In genomic region chr14:44010071-44010470, GRCh38 we compare ENCODE assay signal across 21 cellular contexts.
DNase-seq lines count a peak whose midpoint lies in the region; ATAC-seq and TF ChIP-seq lines count a peak whose summit lies in the region.
"Had no signal": no experiment of that assay in that cellular context is flagged by ENCODE, and none has a peak within 500 bp of the region (broad histone marks: within the 10 kb centered on the region; RNA-seq: fewer than 3 reads in every experiment).

No MANE protein-coding gene starts in this region.

- ATAC-seq in PC-3 = peak; percentile 51
- peak; percentile 54 for ATAC-seq in left lobe of liver
- ATAC-seq in right lobe of liver = peak; percentile 81 to 86 (median 84)
- no peak for ATAC-seq in HG03025 (IDR thresholded peaks at IDR 0.05; ENCODE audit: low FRiP score, unreplicated experiment)
- ATAC-seq in HG02588 (IDR thresholded peaks at IDR 0.05; ENCODE audit: unreplicated experiment) = no peak
- ATAC-seq: CD8-positive, alpha-beta T cell; GM12878 had no signal

- H3K4me2 ChIP-seq in Karpas-422 (ENCODE audit: low read depth, low read length, poor library complexity, severe bottlenecking) = no peak overlapping the region
- no peak overlapping the region for H3K4me2 ChIP-seq in PC-3 (ENCODE audit: low read length)
- H3K4me2 ChIP-seq: BLaER1 had no signal

- no peak overlapping the region for H3K4me3 ChIP-seq in Karpas-422 (ENCODE audit: low read length)
- no peak overlapping the region for H3K4me3 ChIP-seq in PC-3 (ENCODE audit: low read length)
- H3K4me3 ChIP-seq in right lobe of liver = peak overlapping the region in 2 of 3 donors; percentile 3 to 29
- H3K4me3 ChIP-seq: BLaER1, GM12878, GM23248 had no signal

- TF ChIP-seq CTCF in PC-3 (conservative IDR thresholded peaks at IDR 0.05; ENCODE audit: low read depth, low read length) (no peak), right lobe of liver (IDR thresholded peaks at IDR 0.05) (no peak)

- no peak overlapping the region for H3K27ac ChIP-seq in Karpas-422 (ENCODE audit: low read length)
- H3K27ac ChIP-seq in PC-3 (ENCODE audit: low read length) = no peak overlapping the region
- H3K27ac ChIP-seq in right lobe of liver = peak overlapping the region; percentile 49 to 81 (median 69)
- H3K27ac ChIP-seq: BLaER1, C4-2B, GM23248 had no signal

- no TSS peak for BruUV-seq in PC-3 (replicated peaks; lab: Mats Ljungman, UMichigan)

- POLR2A ChIA-PET in PC-3 (lab: Charles Lee; ENCODE audit: unreplicated experiment) = no interaction called here

- no peak for TF ChIP-seq POLR2A in right lobe of liver (IDR thresholded peaks at IDR 0.05)

- H3K9ac ChIP-seq in Karpas-422 (ENCODE audit: low read length) = no peak overlapping the region
- no peak overlapping the region for H3K9ac ChIP-seq in PC-3 (ENCODE audit: low read length)
- H3K9ac ChIP-seq: BLaER1, GM23248 had no signal

- H3K36me3 ChIP-seq in Karpas-422 (ENCODE audit: insufficient read depth, low read length) (no peaks in the 10 kb centered on the region), PC-3 (ENCODE audit: low read depth, low read length) (no peaks in the 10 kb centered on the region), right lobe of liver (no peaks in the 10 kb centered on the region)
- H3K36me3 ChIP-seq: BLaER1 had no signal

- WGBS in right lobe of liver (ENCODE audit: insufficient coverage, low coverage, low lambda C conversion rate, missing lambda C conversion rate) = 2% methylated on average over 3 of the region's 3 CpGs

- H3K79me2 ChIP-seq in Karpas-422 (ENCODE audit: low read length) = no peaks in the 10 kb centered on the region
- no peaks in the 10 kb centered on the region for H3K79me2 ChIP-seq in PC-3 (ENCODE audit: low read length)

- H2AFZ ChIP-seq in Karpas-422 (ENCODE audit: low read length) (peak overlapping the region; percentile 27), PC-3 (ENCODE audit: low read length) (no peak overlapping the region)
- H2AFZ ChIP-seq: GM23248 had no signal

- CTCF ChIA-PET in PC-3 (lab: Charles Lee) = no interaction called here

- no peak for DNase-seq in Karpas-422
- no peak for DNase-seq in PC-3
- DNase-seq in left lobe of liver (ENCODE audit: low spot score) = no peak
- DNase-seq in right lobe of liver = no peak
- DNase-seq in NCI-H82 (lab: John Stamatoyannopoulos, UW) = no peak
- no peak for DNase-seq in activated CD4-positive, alpha-beta T cell treated with anti-CD3 and anti-CD28 coated beads for 48 hours
- DNase-seq: Caco-2; CD4-positive, CD25-positive, alpha-beta regulatory T cell; CD8-positive, alpha-beta T cell; DMS153; DMS79; EL; GDM1; GM23248; H7; HCEC 1CT had no signal

- H3K4me1 ChIP-seq in Karpas-422 (ENCODE audit: low read length) (no peaks in the 10 kb centered on the region), PC-3 (ENCODE audit: insufficient read depth, low read length) (no peaks in the 10 kb centered on the region), right lobe of liver (peaks cover 0 to 22% (median 8%) of the 10 kb centered on the region in 4 donors)
- H3K4me1 ChIP-seq: BLaER1, Caco-2 had no signal

- H3F3A ChIP-seq in PC-3 (ENCODE audit: low read length, unreplicated experiment) = no peaks in the 10 kb centered on the region

- intact Hi-C loops in PC-3 (cut with micrococcal nuclease) (no loop called here), right lobe of liver (cut with DNase I) (no loop called here)

- H3K27me3 ChIP-seq in Karpas-422 (ENCODE audit: low read length) (no peaks in the 10 kb centered on the region), PC-3 (ENCODE audit: low read length) (no peaks in the 10 kb centered on the region), right lobe of liver (no peaks in the 10 kb centered on the region)
- H3K27me3 ChIP-seq: BLaER1 had no signal

- H4K20me1 ChIP-seq in Karpas-422 (ENCODE audit: insufficient read depth, low read depth, low read length) (no peaks in the 10 kb centered on the region), PC-3 (ENCODE audit: low read length) (no peaks in the 10 kb centered on the region)
- H4K20me1 ChIP-seq: BLaER1 had no signal

- H3K9me3 ChIP-seq in Karpas-422 (ENCODE audit: low read length) = 0 out of 2 replicates have a peak, but pooled peaks cover 2% of the 10 kb centered on the region
- H3K9me3 ChIP-seq in PC-3 (ENCODE audit: low read length) = no peaks in the 10 kb centered on the region
- no peaks in the 10 kb centered on the region for H3K9me3 ChIP-seq in right lobe of liver
- H3K9me3 ChIP-seq: BLaER1, Caco-2 had no signal

- H3K9me2 ChIP-seq in Karpas-422 (replicated peaks; ENCODE audit: insufficient read depth, low read length) = no peaks in the 10 kb centered on the region
- H3K9me2 ChIP-seq in PC-3 (replicated peaks; ENCODE audit: low read length) = no peaks in the 10 kb centered on the region

Comparison
In these comparisons a context has a peak if more than half of its experiments do, and no peak if none do; other contexts are left out.
1. H3K27ac ChIP-seq: peak in right lobe of liver (3 of 3); none in Karpas-422 (single experiment) and PC-3 (single experiment).
2. H3K4me3 ChIP-seq: peak in right lobe of liver (2 of 3); none in Karpas-422 (single experiment) and PC-3 (single experiment).
3. ATAC-seq: peak in PC-3 (single experiment), left lobe of liver (single experiment) and right lobe of liver (4 of 4); none in HG03025 (single experiment) and HG02588 (single experiment).